2 cellular contexts compared by ENCODE assay signal in the genomic region with DNA sequence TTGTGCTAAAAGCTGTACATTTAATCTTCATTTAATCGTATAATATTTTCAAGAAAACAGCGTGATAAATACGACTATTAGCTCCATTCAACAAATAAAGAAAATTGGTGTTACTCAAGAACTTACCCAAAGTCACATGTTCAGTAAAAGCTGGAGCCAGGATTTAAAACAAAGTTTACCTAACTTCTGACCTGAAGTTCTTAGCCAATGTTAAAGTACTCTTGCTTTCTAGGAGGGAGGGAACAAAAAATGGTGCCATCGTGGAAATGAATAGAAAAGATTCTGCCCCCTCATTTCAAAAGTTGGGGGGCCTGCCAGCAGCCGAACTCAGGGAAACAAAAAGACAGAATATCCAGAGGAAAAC.
TF ChIP-seq lines count a peak whose summit lies in the region.

No MANE protein-coding gene starts in this region.

TF ChIP-seq in A549, 52 proteins besides CTCF, POLR2A, EP300 and RAD21 (continued from another document):
- TF ChIP-seq, protein P1, sequence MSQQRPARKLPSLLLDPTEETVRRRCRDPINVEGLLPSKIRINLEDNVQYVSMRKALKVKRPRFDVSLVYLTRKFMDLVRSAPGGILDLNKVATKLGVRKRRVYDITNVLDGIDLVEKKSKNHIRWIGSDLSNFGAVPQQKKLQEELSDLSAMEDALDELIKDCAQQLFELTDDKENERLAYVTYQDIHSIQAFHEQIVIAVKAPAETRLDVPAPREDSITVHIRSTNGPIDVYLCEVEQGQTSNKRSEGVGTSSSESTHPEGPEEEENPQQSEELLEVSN (IDR thresholded peaks at IDR 0.05; ENCODE audit: borderline replicate concordance, low read depth): no peak
- no peak for TF ChIP-seq MAX (IDR thresholded peaks at IDR 0.05)
- TF ChIP-seq USF2 (IDR thresholded peaks at IDR 0.05): no peak
- TF ChIP-seq HDAC2 (IDR thresholded peaks at IDR 0.05): no peak
- TF ChIP-seq RFX5 (IDR thresholded peaks at IDR 0.05): no peak
- TF ChIP-seq JUN (IDR thresholded peaks at IDR 0.05): no peak
- no peak for TF ChIP-seq CBX8 (IDR thresholded peaks at IDR 0.05)

TF ChIP-seq in IMR-90, 13 proteins besides CTCF, POLR2A, EP300 and RAD21 (continued from another document):
- TF ChIP-seq ELK1 (IDR thresholded peaks at IDR 0.05; ENCODE audit: borderline replicate concordance, low read depth, low read length): no peak
- TF ChIP-seq MXI1 (IDR thresholded peaks at IDR 0.05; ENCODE audit: borderline replicate concordance, low read depth, low read length): no peak
- no peak for TF ChIP-seq NFE2L2 (IDR thresholded peaks at IDR 0.05; ENCODE audit: low read depth, low read length)
- TF ChIP-seq RCOR1 (IDR thresholded peaks at IDR 0.05; ENCODE audit: insufficient replicate concordance, low read length): no peak
- no peak for TF ChIP-seq FOS (IDR thresholded peaks at IDR 0.05; ENCODE audit: low read depth, low read length)
- TF ChIP-seq CHD1 (IDR thresholded peaks at IDR 0.05; ENCODE audit: low read depth, low read length): no peak
- TF ChIP-seq MAFK (IDR thresholded peaks at IDR 0.05; ENCODE audit: low read depth, low read length): no peak
- TF ChIP-seq SMC3 (IDR thresholded peaks at IDR 0.05; ENCODE audit: low read depth, low read length): no peak
